In the genomic region with DNA sequence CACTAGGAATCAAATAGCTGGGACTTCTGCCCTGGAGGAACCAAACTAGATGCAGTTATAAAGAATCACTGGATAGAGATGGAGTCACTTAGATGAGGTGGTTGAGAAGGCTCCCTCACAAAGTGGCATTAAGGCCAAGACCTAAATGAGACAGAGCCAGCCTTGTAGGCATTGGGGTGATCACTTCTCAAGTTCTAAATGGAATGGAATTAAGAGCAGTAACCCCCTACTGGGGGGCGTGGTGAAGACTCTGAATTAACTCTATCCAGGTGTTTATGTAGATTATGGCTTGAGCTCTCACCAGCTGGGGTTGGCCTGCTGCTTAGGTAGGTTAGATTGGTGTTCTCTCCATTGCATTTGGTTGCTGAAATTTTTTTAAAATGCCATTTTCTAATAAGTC, we compare ENCODE assay signal across 1 cellular context.
TF ChIP-seq lines count a peak whose summit lies in the region.

No MANE protein-coding gene starts in this region.

TF ChIP-seq in GM23338, 12 proteins besides CTCF, POLR2A, EP300 and RAD21 (continued from another document):
- TF ChIP-seq, protein P1, sequence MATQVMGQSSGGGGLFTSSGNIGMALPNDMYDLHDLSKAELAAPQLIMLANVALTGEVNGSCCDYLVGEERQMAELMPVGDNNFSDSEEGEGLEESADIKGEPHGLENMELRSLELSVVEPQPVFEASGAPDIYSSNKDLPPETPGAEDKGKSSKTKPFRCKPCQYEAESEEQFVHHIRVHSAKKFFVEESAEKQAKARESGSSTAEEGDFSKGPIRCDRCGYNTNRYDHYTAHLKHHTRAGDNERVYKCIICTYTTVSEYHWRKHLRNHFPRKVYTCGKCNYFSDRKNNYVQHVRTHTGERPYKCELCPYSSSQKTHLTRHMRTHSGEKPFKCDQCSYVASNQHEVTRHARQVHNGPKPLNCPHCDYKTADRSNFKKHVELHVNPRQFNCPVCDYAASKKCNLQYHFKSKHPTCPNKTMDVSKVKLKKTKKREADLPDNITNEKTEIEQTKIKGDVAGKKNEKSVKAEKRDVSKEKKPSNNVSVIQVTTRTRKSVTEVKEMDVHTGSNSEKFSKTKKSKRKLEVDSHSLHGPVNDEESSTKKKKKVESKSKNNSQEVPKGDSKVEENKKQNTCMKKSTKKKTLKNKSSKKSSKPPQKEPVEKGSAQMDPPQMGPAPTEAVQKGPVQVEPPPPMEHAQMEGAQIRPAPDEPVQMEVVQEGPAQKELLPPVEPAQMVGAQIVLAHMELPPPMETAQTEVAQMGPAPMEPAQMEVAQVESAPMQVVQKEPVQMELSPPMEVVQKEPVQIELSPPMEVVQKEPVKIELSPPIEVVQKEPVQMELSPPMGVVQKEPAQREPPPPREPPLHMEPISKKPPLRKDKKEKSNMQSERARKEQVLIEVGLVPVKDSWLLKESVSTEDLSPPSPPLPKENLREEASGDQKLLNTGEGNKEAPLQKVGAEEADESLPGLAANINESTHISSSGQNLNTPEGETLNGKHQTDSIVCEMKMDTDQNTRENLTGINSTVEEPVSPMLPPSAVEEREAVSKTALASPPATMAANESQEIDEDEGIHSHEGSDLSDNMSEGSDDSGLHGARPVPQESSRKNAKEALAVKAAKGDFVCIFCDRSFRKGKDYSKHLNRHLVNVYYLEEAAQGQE (IDR thresholded peaks at IDR 0.05; ENCODE audit: unreplicated experiment), result no peak
- TF ChIP-seq, protein P2, sequence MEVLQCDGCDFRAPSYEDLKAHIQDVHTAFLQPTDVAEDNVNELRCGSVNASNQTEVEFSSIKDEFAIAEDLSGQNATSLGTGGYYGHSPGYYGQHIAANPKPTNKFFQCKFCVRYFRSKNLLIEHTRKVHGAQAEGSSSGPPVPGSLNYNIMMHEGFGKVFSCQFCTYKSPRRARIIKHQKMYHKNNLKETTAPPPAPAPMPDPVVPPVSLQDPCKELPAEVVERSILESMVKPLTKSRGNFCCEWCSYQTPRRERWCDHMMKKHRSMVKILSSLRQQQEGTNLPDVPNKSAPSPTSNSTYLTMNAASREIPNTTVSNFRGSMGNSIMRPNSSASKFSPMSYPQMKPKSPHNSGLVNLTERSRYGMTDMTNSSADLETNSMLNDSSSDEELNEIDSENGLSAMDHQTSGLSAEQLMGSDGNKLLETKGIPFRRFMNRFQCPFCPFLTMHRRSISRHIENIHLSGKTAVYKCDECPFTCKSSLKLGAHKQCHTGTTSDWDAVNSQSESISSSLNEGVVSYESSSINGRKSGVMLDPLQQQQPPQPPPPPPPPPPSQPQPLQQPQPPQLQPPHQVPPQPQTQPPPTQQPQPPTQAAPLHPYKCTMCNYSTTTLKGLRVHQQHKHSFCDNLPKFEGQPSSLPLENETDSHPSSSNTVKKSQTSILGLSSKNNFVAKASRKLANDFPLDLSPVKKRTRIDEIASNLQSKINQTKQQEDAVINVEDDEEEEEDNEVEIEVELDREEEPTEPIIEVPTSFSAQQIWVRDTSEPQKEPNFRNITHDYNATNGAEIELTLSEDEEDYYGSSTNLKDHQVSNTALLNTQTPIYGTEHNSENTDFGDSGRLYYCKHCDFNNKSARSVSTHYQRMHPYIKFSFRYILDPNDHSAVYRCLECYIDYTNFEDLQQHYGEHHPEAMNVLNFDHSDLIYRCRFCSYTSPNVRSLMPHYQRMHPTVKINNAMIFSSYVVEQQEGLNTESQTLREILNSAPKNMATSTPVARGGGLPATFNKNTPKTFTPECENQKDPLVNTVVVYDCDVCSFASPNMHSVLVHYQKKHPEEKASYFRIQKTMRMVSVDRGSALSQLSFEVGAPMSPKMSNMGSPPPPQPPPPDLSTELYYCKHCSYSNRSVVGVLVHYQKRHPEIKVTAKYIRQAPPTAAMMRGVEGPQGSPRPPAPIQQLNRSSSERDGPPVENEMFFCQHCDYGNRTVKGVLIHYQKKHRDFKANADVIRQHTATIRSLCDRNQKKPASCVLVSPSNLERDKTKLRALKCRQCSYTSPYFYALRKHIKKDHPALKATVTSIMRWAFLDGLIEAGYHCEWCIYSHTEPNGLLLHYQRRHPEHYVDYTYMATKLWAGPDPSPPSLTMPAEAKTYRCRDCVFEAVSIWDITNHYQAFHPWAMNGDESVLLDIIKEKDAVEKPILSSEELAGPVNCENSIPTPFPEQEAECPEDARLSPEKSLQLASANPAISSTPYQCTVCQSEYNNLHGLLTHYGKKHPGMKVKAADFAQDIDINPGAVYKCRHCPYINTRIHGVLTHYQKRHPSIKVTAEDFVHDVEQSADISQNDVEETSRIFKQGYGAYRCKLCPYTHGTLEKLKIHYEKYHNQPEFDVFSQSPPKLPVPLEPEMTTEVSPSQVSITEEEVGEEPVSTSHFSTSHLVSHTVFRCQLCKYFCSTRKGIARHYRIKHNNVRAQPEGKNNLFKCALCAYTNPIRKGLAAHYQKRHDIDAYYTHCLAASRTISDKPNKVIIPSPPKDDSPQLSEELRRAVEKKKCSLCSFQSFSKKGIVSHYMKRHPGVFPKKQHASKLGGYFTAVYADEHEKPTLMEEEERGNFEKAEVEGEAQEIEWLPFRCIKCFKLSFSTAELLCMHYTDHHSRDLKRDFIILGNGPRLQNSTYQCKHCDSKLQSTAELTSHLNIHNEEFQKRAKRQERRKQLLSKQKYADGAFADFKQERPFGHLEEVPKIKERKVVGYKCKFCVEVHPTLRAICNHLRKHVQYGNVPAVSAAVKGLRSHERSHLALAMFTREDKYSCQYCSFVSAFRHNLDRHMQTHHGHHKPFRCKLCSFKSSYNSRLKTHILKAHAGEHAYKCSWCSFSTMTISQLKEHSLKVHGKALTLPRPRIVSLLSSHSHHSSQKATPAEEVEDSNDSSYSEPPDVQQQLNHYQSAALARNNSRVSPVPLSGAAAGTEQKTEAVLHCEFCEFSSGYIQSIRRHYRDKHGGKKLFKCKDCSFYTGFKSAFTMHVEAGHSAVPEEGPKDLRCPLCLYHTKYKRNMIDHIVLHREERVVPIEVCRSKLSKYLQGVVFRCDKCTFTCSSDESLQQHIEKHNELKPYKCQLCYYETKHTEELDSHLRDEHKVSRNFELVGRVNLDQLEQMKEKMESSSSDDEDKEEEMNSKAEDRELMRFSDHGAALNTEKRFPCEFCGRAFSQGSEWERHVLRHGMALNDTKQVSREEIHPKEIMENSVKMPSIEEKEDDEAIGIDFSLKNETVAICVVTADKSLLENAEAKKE (CRISPR knock-in tag; IDR thresholded peaks at IDR 0.05), result peak; percentile 83
